Comparison of ENCODE assay signal across 16 cellular contexts in genomic region chr12:131087991-131088700, GRCh38.
DNase-seq lines count a peak whose midpoint lies in the region; ATAC-seq and TF ChIP-seq lines count a peak whose summit lies in the region.
"Had no signal": no experiment of that assay in that cellular context is flagged by ENCODE, and none has a peak within 500 bp of the region (broad histone marks: within the 10 kb centered on the region; RNA-seq: fewer than 3 reads in every experiment).

No MANE protein-coding gene starts in this region.

- H4K20me1 ChIP-seq in Karpas-422 (ENCODE audit: insufficient read depth, low read depth, low read length): no peaks in the 10 kb centered on the region

- TF ChIP-seq CTCF in right atrium auricular region (IDR thresholded peaks at IDR 0.05): no peak

- no peak for ATAC-seq in GM21381 (IDR thresholded peaks at IDR 0.05; ENCODE audit: unreplicated experiment)
- no peak for ATAC-seq in SK-N-SH treated with all-trans-retinoic acid at 6 μM for 48 hours
- ATAC-seq in HG03108 (IDR thresholded peaks at IDR 0.05; ENCODE audit: unreplicated experiment): no peak
- ATAC-seq: CD8-positive, alpha-beta T cell; naive thymus-derived CD4-positive, alpha-beta T cell had no signal

- no peak overlapping the region for H2AFZ ChIP-seq in Karpas-422 (ENCODE audit: low read length)

- no peaks in the 10 kb centered on the region for H3K79me2 ChIP-seq in Karpas-422 (ENCODE audit: low read length)

- H3K4me3 ChIP-seq in right atrium auricular region (no peak overlapping the region), Karpas-422 (ENCODE audit: low read length) (no peak overlapping the region)
- H3K4me3 ChIP-seq: prostate gland, transverse colon had no signal

- intact Hi-C loops in posterior cingulate gyrus (cut with DNase I): no loop called here

- peak; percentile 0 for DNase-seq in stimulated activated CD4-positive, alpha-beta T cell treated with anti-CD3 and anti-CD28 coated beads, Interleukin-1b, Interleukin-23, amount 100 ng/mL, for 48 hours
- no peak for DNase-seq in stimulated activated CD4-positive, alpha-beta T cell treated with anti-CD3 and anti-CD28 coated beads, Interleukin-12 subunit alpha, Interleukin-12 subunit beta, amount 100 ng/mL, for 4 hours
- DNase-seq in right atrium auricular region (ENCODE audit: low spot score): peak; percentile 52
- peak in 6 of 10 donors; percentile 4 to 75 (median 34) for DNase-seq in posterior cingulate gyrus
- no peak for DNase-seq in Karpas-422
- DNase-seq: ACHN; activated CD4-positive, alpha-beta T cell treated with anti-CD3 and anti-CD28 coated beads, Interleukin-2, amount 50 U/mL, for 4 hours; NCI-H146; RPMI8226; transverse colon had no signal

- H3K9me2 ChIP-seq in Karpas-422 (replicated peaks; ENCODE audit: insufficient read depth, low read length): no peaks in the 10 kb centered on the region

- peaks cover 0 to 6% of the 10 kb centered on the region in 2 donors for H3K4me1 ChIP-seq in right atrium auricular region
- no peaks in the 10 kb centered on the region for H3K4me1 ChIP-seq in Karpas-422 (ENCODE audit: low read length)
- H3K4me1 ChIP-seq: prostate gland, transverse colon had no signal

- H3K36me3 ChIP-seq in right atrium auricular region (peaks cover 78% of the 10 kb centered on the region), Karpas-422 (ENCODE audit: insufficient read depth, low read length) (no peaks in the 10 kb centered on the region)
- H3K36me3 ChIP-seq: prostate gland, transverse colon had no signal

- no peak overlapping the region for H3K4me2 ChIP-seq in Karpas-422 (ENCODE audit: low read depth, low read length, poor library complexity, severe bottlenecking)

- H3K9ac ChIP-seq in Karpas-422 (ENCODE audit: low read length): no peak overlapping the region

- H3K9me3 ChIP-seq in right atrium auricular region: no peaks in the 10 kb centered on the region
- no peaks in the 10 kb centered on the region for H3K9me3 ChIP-seq in Karpas-422 (ENCODE audit: low read length)
- H3K9me3 ChIP-seq: prostate gland, transverse colon had no signal

- no peak overlapping the region for H3K27ac ChIP-seq in right atrium auricular region
- H3K27ac ChIP-seq in Karpas-422 (ENCODE audit: low read length): no peak overlapping the region
- H3K27ac ChIP-seq: prostate gland, transverse colon had no signal

- H3K27me3 ChIP-seq in right atrium auricular region: no peaks in the 10 kb centered on the region
- H3K27me3 ChIP-seq in Karpas-422 (ENCODE audit: low read length): no peaks in the 10 kb centered on the region
- H3K27me3 ChIP-seq: transverse colon had no signal

TF ChIP-seq in SK-N-SH treated with all-trans-retinoic acid at 6 μM for 48 hours, 23 proteins besides CTCF, POLR2A, EP300 and RAD21:
- TF ChIP-seq ISL1 (CRISPR knock-in tag; IDR thresholded peaks at IDR 0.05) (no peak), PPARA (CRISPR knock-in tag; IDR thresholded peaks at IDR 0.05; ENCODE audit: borderline replicate concordance) (no peak), POU6F1 (CRISPR knock-in tag; IDR thresholded peaks at IDR 0.05; ENCODE audit: borderline replicate concordance, low read depth) (no peak), TSHZ2 (CRISPR knock-in tag; IDR thresholded peaks at IDR 0.05) (no peak), SNAI2 (CRISPR knock-in tag; IDR thresholded peaks at IDR 0.05) (no peak), TOX (CRISPR knock-in tag; IDR thresholded peaks at IDR 0.05; ENCODE audit: borderline replicate concordance) (no peak), BACH2 (CRISPR knock-in tag; IDR thresholded peaks at IDR 0.05; ENCODE audit: borderline replicate concordance) (no peak), ARNTL (CRISPR knock-in tag; IDR thresholded peaks at IDR 0.05; ENCODE audit: borderline replicate concordance, low read depth) (no peak), CSDC2 (CRISPR knock-in tag; IDR thresholded peaks at IDR 0.05) (no peak), ZNF565 (CRISPR knock-in tag; conservative IDR thresholded peaks at IDR 0.05; ENCODE audit: low read depth) (no peak), TCF4 (CRISPR knock-in tag; IDR thresholded peaks at IDR 0.05; ENCODE audit: borderline replicate concordance) (no peak), ZNF70 (CRISPR knock-in tag; IDR thresholded peaks at IDR 0.05) (no peak), GLIS3 (CRISPR knock-in tag; IDR thresholded peaks at IDR 0.05) (no peak), ESRRG (CRISPR knock-in tag; IDR thresholded peaks at IDR 0.05) (no peak)
- TF ChIP-seq, protein P1, sequence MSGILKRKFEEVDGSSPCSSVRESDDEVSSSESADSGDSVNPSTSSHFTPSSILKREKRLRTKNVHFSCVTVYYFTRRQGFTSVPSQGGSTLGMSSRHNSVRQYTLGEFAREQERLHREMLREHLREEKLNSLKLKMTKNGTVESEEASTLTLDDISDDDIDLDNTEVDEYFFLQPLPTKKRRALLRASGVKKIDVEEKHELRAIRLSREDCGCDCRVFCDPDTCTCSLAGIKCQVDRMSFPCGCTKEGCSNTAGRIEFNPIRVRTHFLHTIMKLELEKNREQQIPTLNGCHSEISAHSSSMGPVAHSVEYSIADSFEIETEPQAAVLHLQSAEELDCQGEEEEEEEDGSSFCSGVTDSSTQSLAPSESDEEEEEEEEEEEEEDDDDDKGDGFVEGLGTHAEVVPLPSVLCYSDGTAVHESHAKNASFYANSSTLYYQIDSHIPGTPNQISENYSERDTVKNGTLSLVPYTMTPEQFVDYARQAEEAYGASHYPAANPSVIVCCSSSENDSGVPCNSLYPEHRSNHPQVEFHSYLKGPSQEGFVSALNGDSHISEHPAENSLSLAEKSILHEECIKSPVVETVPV (CRISPR knock-in tag; IDR thresholded peaks at IDR 0.05): no peak

Comparison
In these comparisons a context has a peak if more than half of its experiments do, and no peak if none do; other contexts are left out.
1. DNase-seq: peak in stimulated activated CD4-positive, alpha-beta T cell treated with anti-CD3 and anti-CD28 coated beads, Interleukin-1b, Interleukin-23, amount 100 ng/mL, for 48 hours (single experiment), right atrium auricular region (single experiment) and posterior cingulate gyrus (6 of 10); none in stimulated activated CD4-positive, alpha-beta T cell treated with anti-CD3 and anti-CD28 coated beads, Interleukin-12 subunit alpha, Interleukin-12 subunit beta, amount 100 ng/mL, for 4 hours (single experiment) and Karpas-422 (single experiment).